Comparison of ENCODE assay signal across 1 cellular context in genomic region chr5:27652505-27652904, GRCh38.
TF ChIP-seq lines count a peak whose summit lies in the region.

No MANE protein-coding gene starts in this region.

TF ChIP-seq in HepG2, 621 proteins besides CTCF, POLR2A, EP300 and RAD21 (continued from another document):
- TF ChIP-seq DDIT3 (CRISPR knock-in tag; IDR thresholded peaks at IDR 0.05), result no peak
- no peak for TF ChIP-seq FOXJ3 (CRISPR knock-in tag; IDR thresholded peaks at IDR 0.05; ENCODE audit: borderline replicate concordance)
- 0 out of 2 replicates have a peak, but pooled peaks have one; percentile 15 for TF ChIP-seq SMC3 (IDR thresholded peaks at IDR 0.05; ENCODE audit: low read length)
- TF ChIP-seq ATF5 (CRISPR knock-in tag; IDR thresholded peaks at IDR 0.05; ENCODE audit: low read depth), result no peak
- no peak for TF ChIP-seq POLR2G (IDR thresholded peaks at IDR 0.05; ENCODE audit: low read depth, low read length)
- TF ChIP-seq DNMT3B (CRISPR knock-in tag; conservative IDR thresholded peaks at IDR 0.05), result no peak
- peak; percentile 50 for TF ChIP-seq CEBPG (CRISPR knock-in tag; IDR thresholded peaks at IDR 0.05)
- TF ChIP-seq ZNF616 (CRISPR knock-in tag; IDR thresholded peaks at IDR 0.05; ENCODE audit: low read depth), result no peak
- peak; percentile 40 for TF ChIP-seq STAG1 (CRISPR knock-in tag; IDR thresholded peaks at IDR 0.05)
- TF ChIP-seq JUND (CRISPR knock-in tag; IDR thresholded peaks at IDR 0.05), result no peak
- no peak for TF ChIP-seq SRSF9 (IDR thresholded peaks at IDR 0.05; ENCODE audit: borderline replicate concordance, insufficient read depth, low read depth, low read length, poor library complexity, severe bottlenecking)
- TF ChIP-seq DMTF1 (CRISPR knock-in tag; IDR thresholded peaks at IDR 0.05), result no peak
- TF ChIP-seq THRA (CRISPR knock-in tag; IDR thresholded peaks at IDR 0.05; ENCODE audit: borderline replicate concordance), result no peak
- no peak for TF ChIP-seq RARG (CRISPR knock-in tag; IDR thresholded peaks at IDR 0.05; ENCODE audit: low read depth)
- TF ChIP-seq ZFP37 (CRISPR knock-in tag; IDR thresholded peaks at IDR 0.05; ENCODE audit: borderline replicate concordance), result no peak
- TF ChIP-seq CEBPB (IDR thresholded peaks at IDR 0.05; ENCODE audit: borderline replicate concordance, low read depth, low read length), result peak; percentile 40; the same call in 1 of the 2 replicates
- TF ChIP-seq RFX1 (IDR thresholded peaks at IDR 0.05), result no peak
- no peak for TF ChIP-seq ONECUT2 (CRISPR knock-in tag; IDR thresholded peaks at IDR 0.05)
- no peak for TF ChIP-seq ZKSCAN5 (CRISPR knock-in tag; IDR thresholded peaks at IDR 0.05)
- TF ChIP-seq REL (CRISPR knock-in tag; conservative IDR thresholded peaks at IDR 0.05), result no peak
- no peak for TF ChIP-seq FOSL2 (CRISPR knock-in tag; IDR thresholded peaks at IDR 0.05)
